21 cellular contexts compared by ENCODE assay signal in genomic region chr13:82560889-82561288, GRCh38.
"Had no signal": no experiment of that assay in that cellular context is flagged by ENCODE, and none has a peak within 500 bp of the region (broad histone marks: within the 10 kb centered on the region; RNA-seq: fewer than 3 reads in every experiment).

No MANE protein-coding gene starts in this region.

- H3K4me1 ChIP-seq: esophagus muscularis mucosa, foreskin keratinocyte, heart right ventricle, left lung, lower lobe of right lung had no signal

- FAIRE-seq: endothelial cell of umbilical vein, keratinocyte had no signal

- H3K9me3 ChIP-seq: esophagus muscularis mucosa, heart right ventricle, lower lobe of right lung had no signal

- DNase-seq: dermis blood vessel endothelial cell; dorsolateral prefrontal cortex; effector CD4-positive, alpha-beta T cell; effector memory CD4-positive, alpha-beta T cell; foreskin keratinocyte; glutamatergic neuron; head of caudate nucleus; heart right ventricle; hippocampal formation; left cardiac atrium; left lung; left ventricle myocardium superior; lower lobe of right lung; mesenchymal stem cell; mucosa of descending colon; naive B cell; naive thymus-derived CD8-positive, alpha-beta T cell had no signal

- H3K4me3 ChIP-seq: coronary artery, dorsolateral prefrontal cortex, esophagus muscularis mucosa, heart right ventricle, left lung, lower lobe of right lung, mucosa of descending colon had no signal

- H3K27me3 ChIP-seq: dorsolateral prefrontal cortex, esophagus muscularis mucosa, foreskin keratinocyte, heart right ventricle, left lung had no signal

- H3K36me3 ChIP-seq: esophagus muscularis mucosa, heart right ventricle, left lung, lower lobe of right lung had no signal

- H3K27ac ChIP-seq: coronary artery, dorsolateral prefrontal cortex, esophagus muscularis mucosa, foreskin keratinocyte, heart right ventricle, left lung, lower lobe of right lung had no signal

- ATAC-seq: foreskin keratinocyte; heart right ventricle; left cardiac atrium; left lung; left ventricle myocardium superior; lower lobe of right lung; mucosa of descending colon; naive thymus-derived CD8-positive, alpha-beta T cell had no signal
